Comparison of ENCODE assay signal across 8 cellular contexts in the genomic region with DNA sequence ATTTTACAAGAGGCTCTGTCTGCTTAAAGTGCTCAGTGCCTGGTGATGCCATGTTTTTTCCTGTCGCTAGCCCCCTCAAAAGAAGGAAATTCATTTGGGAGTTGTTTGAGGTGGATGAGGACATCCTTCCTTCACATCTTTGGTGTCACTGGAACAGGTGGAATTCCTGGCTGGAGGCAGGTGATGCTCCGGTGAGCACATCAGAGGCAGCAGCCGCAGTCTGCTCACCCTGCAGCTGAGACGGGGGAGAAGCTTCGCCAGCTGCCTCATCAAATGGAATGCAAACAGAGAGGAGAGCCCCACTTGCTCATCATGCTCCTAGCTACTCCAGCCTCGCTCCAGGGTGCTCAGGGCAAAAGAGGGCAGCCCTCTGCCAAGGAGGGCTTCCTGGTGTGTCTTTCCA.
A peak's percentile ranks its signal among the peaks of the same experiment; 100 is the strongest.
DNase-seq lines count a peak whose midpoint lies in the region; ATAC-seq and TF ChIP-seq lines count a peak whose summit lies in the region.

No MANE protein-coding gene starts in this region.

- TF ChIP-seq CTCF in left ventricle myocardium inferior (IDR thresholded peaks at IDR 0.05; ENCODE audit: borderline replicate concordance) (no peak), adrenal gland (IDR thresholded peaks at IDR 0.05) (peak in 1 of 6 experiments; percentile 6), left lung (IDR thresholded peaks at IDR 0.05) (peak in 1 of 2 donors; percentile 13), uterus (IDR thresholded peaks at IDR 0.05) (no peak)

- H3K36me3 Mint-ChIP-seq in naive thymus-derived CD4-positive, alpha-beta T cell, result peaks cover 0 to 4% (median 0%) of the 10 kb centered on the region in 5 donors

- no peak for DNase-seq in left ventricle myocardium inferior
- DNase-seq in left ventricle myocardium superior, result no peak
- no peak for DNase-seq in adrenal gland
- no peak for DNase-seq in left lung
- no peak for DNase-seq in uterus
- DNase-seq in stimulated activated CD4-positive, alpha-beta T cell treated with anti-CD3 and anti-CD28 coated beads, Interleukin-1b, Interleukin-23, amount 100 ng/mL, for 48 hours, result no peak
- no peak for DNase-seq in naive thymus-derived CD4-positive, alpha-beta T cell

- intact Hi-C loops in left ventricle myocardium inferior (cut with micrococcal nuclease), result loop anchor here (10.0 kb wide), 1 partner anchor 150 kb away; no protein-coding TSS in a partner anchor
- intact Hi-C loops in left ventricle myocardium superior (cut with micrococcal nuclease), result no loop called here
- intact Hi-C loops in adrenal gland (cut with DNase I), result no loop called here
- intact Hi-C loops in left lung (cut with DNase I), result no loop called here
- intact Hi-C loops in uterus (cut with DNase I; ENCODE audit: low total_unique reads), result no loop called here
- intact Hi-C loops in naive thymus-derived CD4-positive, alpha-beta T cell (cut with micrococcal nuclease), result loop anchor here (1.0 to 5.0 kb wide), 2 partner anchors 75 to 152 kb away; no protein-coding TSS in a partner anchor

- H3K27ac ChIP-seq in left ventricle myocardium inferior (replicated peaks) (peak overlapping the region; percentile 72), adrenal gland (peak overlapping the region in 3 of 5 donors; percentile 58 to 92 (median 69)), left lung (peak overlapping the region; percentile 74 to 85), uterus (peak overlapping the region; percentile 88 to 89)
- H3K27ac ChIP-seq in naive thymus-derived CD4-positive, alpha-beta T cell (ENCODE audit: low read depth, low read length), result no peak overlapping the region

- CTCF ChIA-PET in naive thymus-derived CD4-positive, alpha-beta T cell (lab: Charles Lee), result interaction anchor here (0.6 to 4.5 kb wide), 7 partner anchors 12 to 190 kb away, joined by 3 to 35 read pairs (median 4); no protein-coding TSS in a partner anchor

- H3K4me3 ChIP-seq in left ventricle myocardium inferior (no peak overlapping the region), adrenal gland (no peak overlapping the region), left lung (no peak overlapping the region), uterus (no peak overlapping the region)
- no peak overlapping the region for H3K4me3 ChIP-seq in naive thymus-derived CD4-positive, alpha-beta T cell (ENCODE audit: low read length)

- peaks cover 0 to 6% (median 3%) of the 10 kb centered on the region in 5 donors for H3K27me3 Mint-ChIP-seq in naive thymus-derived CD4-positive, alpha-beta T cell

- H3K36me3 ChIP-seq in left ventricle myocardium inferior (no peaks in the 10 kb centered on the region), adrenal gland (replicated peaks in 1 of 2) (no peaks in the 10 kb centered on the region), left lung (no peaks in the 10 kb centered on the region), uterus (no peaks in the 10 kb centered on the region)
- no peaks in the 10 kb centered on the region for H3K36me3 ChIP-seq in naive thymus-derived CD4-positive, alpha-beta T cell (ENCODE audit: control insufficient read depth in 2 of 3, insufficient read depth in 3 of 3, low read length in 3 of 3)

- no peak for ATAC-seq in left ventricle myocardium superior
- ATAC-seq in left lung, result peak; percentile 35
- ATAC-seq in naive thymus-derived CD4-positive, alpha-beta T cell, result no peak
- ATAC-seq in GM21423 (IDR thresholded peaks at IDR 0.05; ENCODE audit: unreplicated experiment), result no peak

- H3K9me3 ChIP-seq in left ventricle myocardium inferior (replicated peaks) (no peaks in the 10 kb centered on the region), adrenal gland (replicated peaks in 1 of 3) (no peaks in the 10 kb centered on the region), left lung (no peaks in the 10 kb centered on the region), uterus (no peaks in the 10 kb centered on the region)
- no peaks in the 10 kb centered on the region for H3K9me3 ChIP-seq in naive thymus-derived CD4-positive, alpha-beta T cell (ENCODE audit: control insufficient read depth in 2 of 3, low read length in 3 of 3)

- WGBS in adrenal gland, 4 donors, result 72 to 92% (median 89%) methylated on average over 5 to 6 of the region's 6 CpGs

- peaks cover 30% of the 10 kb centered on the region for H3K4me1 ChIP-seq in left ventricle myocardium inferior
- peaks cover 10 to 28% of the 10 kb centered on the region in 2 donors for H3K4me1 ChIP-seq in adrenal gland (replicated peaks in 1 of 2)
- peaks cover 19 to 22% of the 10 kb centered on the region in 2 donors for H3K4me1 ChIP-seq in left lung
- peaks cover 0 to 6% of the 10 kb centered on the region in 2 donors for H3K4me1 ChIP-seq in uterus
- H3K4me1 ChIP-seq in naive thymus-derived CD4-positive, alpha-beta T cell (ENCODE audit: control insufficient read depth in 2 of 2, insufficient read depth in 2 of 2, low read length in 2 of 2), result no peaks in the 10 kb centered on the region

- POLR2A ChIA-PET in naive thymus-derived CD4-positive, alpha-beta T cell (lab: Charles Lee), result interaction anchor here (0.7 to 2.1 kb wide), 2 partner anchors 12 to 75 kb away, joined by 3 to 10 read pairs; no protein-coding TSS in a partner anchor

- TF ChIP-seq POLR2A in adrenal gland (IDR thresholded peaks at IDR 0.05), result no peak
- no peak for TF ChIP-seq POLR2A in uterus (IDR thresholded peaks at IDR 0.05)

- H3K27ac Mint-ChIP-seq in naive thymus-derived CD4-positive, alpha-beta T cell, result no peak overlapping the region

- H3K9me3 Mint-ChIP-seq in naive thymus-derived CD4-positive, alpha-beta T cell, result peaks cover 0 to 1% (median 0%) of the 10 kb centered on the region in 11 donors

- no peaks in the 10 kb centered on the region for H3K27me3 ChIP-seq in left ventricle myocardium inferior (ENCODE audit: low read depth)
- no peaks in the 10 kb centered on the region for H3K27me3 ChIP-seq in adrenal gland
- H3K27me3 ChIP-seq in left lung, result no peaks in the 10 kb centered on the region
- no peaks in the 10 kb centered on the region for H3K27me3 ChIP-seq in uterus
- no peaks in the 10 kb centered on the region for H3K27me3 ChIP-seq in naive thymus-derived CD4-positive, alpha-beta T cell (ENCODE audit: control insufficient read depth in 2 of 2, insufficient read depth in 2 of 2, low read length in 2 of 2)

- no peak overlapping the region for H3K4me3 Mint-ChIP-seq in naive thymus-derived CD4-positive, alpha-beta T cell

- H3K4me1 Mint-ChIP-seq in naive thymus-derived CD4-positive, alpha-beta T cell, result peaks cover 0 to 33% (median 13%) of the 10 kb centered on the region in 7 donors

Comparison
In these comparisons a context has a peak if more than half of its experiments do, and no peak if none do; other contexts are left out.
1. intact Hi-C loops: an anchor here in left ventricle myocardium inferior (10.0 kb wide) and naive thymus-derived CD4-positive, alpha-beta T cell (1.0 to 5.0 kb wide); none called in left ventricle myocardium superior, adrenal gland, left lung and uterus.